In genomic region chr21:46667191-46667734, GRCh38 we compare ENCODE assay signal across 8 cellular contexts. TPM values are rescaled to one million over a fixed set of nuclear protein-coding genes. Genes with fewer than 3 reads are reported as not detected.
DNase-seq lines count a peak whose midpoint lies in the region; ATAC-seq, FAIRE-seq and TF ChIP-seq lines count a peak whose summit lies in the region.

No MANE protein-coding gene starts in this region.

- peaks cover 31 to 43% of the 10 kb centered on the region in 2 donors for H3K36me3 Mint-ChIP-seq in CD14-positive monocyte

- no peak for FAIRE-seq in HTR-8/SVneo (lab: Jason Lieb, UNC)

- ATAC-seq in heart right ventricle (peak in 6 of 8 donors; percentile 7 to 36 (median 20)), sciatic nerve (peak; percentile 9), HG03521 (IDR thresholded peaks at IDR 0.05; ENCODE audit: unreplicated experiment) (no peak), GM18519 (IDR thresholded peaks at IDR 0.05; ENCODE audit: low FRiP score, unreplicated experiment) (no peak)

- peaks cover 0 to 19% (median 15%) of the 10 kb centered on the region in 9 donors for H3K4me1 ChIP-seq in heart right ventricle

- 3% methylated on average over 47 of the region's 47 CpGs for WGBS in heart right ventricle, 2 donors

- no peak overlapping the region for H3K27ac ChIP-seq in heart right ventricle

- peaks cover 12% of the 10 kb centered on the region for H3K4me1 Mint-ChIP-seq in CD14-positive monocyte

- TF ChIP-seq CTCF in CD14-positive monocyte (IDR thresholded peaks at IDR 0.05): no peak
- TF ChIP-seq CTCF in heart right ventricle (IDR thresholded peaks at IDR 0.05): no peak

- no peaks in the 10 kb centered on the region for H3K9me3 ChIP-seq in heart right ventricle

- intact Hi-C loops in CD14-positive monocyte (cut with micrococcal nuclease) (no loop called here), heart right ventricle (cut with DNase I) (no loop called here), sciatic nerve (cut with DNase I) (no loop called here)

- peak overlapping the region in 1 of 7 donors; percentile 14 for H3K27ac Mint-ChIP-seq in CD14-positive monocyte

- H3K27me3 ChIP-seq in heart right ventricle: peaks cover 5 to 44% (median 25%) of the 10 kb centered on the region in 7 donors

- H3K36me3 ChIP-seq in heart right ventricle: peaks cover 0 to 35% (median 0%) of the 10 kb centered on the region in 9 donors

- no peak for DNase-seq in CD14-positive monocyte (ENCODE audit: low spot score)
- peak; percentile 36 for DNase-seq in HTR-8/SVneo (ENCODE audit: insufficient read length, low spot score)
- peak; percentile 70 for DNase-seq in activated CD8-positive, alpha-beta memory T cell treated with anti-CD3 and anti-CD28 coated beads, Interleukin-2, amount 50 U/mL, for 48 hours
- DNase-seq in heart right ventricle: no peak
- no peak for DNase-seq in sciatic nerve (ENCODE audit: low spot score)
- DNase-seq in anterior cingulate cortex (lab: John Stamatoyannopoulos, UW): no peak

- peak overlapping the region; percentile 64 to 89 for H3K4me3 Mint-ChIP-seq in CD14-positive monocyte

- H3K27me3 Mint-ChIP-seq in CD14-positive monocyte (ENCODE audit: low read depth in 3 of 3): peaks cover 30 to 49% (median 38%) of the 10 kb centered on the region in 3 donors

- H3K9me3 Mint-ChIP-seq in CD14-positive monocyte: peaks cover 0 to 4% (median 2%) of the 10 kb centered on the region in 7 donors

- H3K4me3 ChIP-seq in heart right ventricle: peak overlapping the region; percentile 19 to 65 (median 49)

RNA-seq across cellular contexts. Expression of gene PRMT2, which starts 31.8 kb away (rescaled TPM):
- polyA plus RNA-seq in CD14-positive monocyte: 10 to 100 TPM; 71.5 to 77.2 TPM
- total RNA-seq in heart right ventricle: 10 to 100 TPM; 40.3 to 70.1 (median 56.9) TPM
- polyA plus RNA-seq in heart right ventricle: 10 to 100 TPM; 31.2 to 51.6 TPM
- 178 TPM for total RNA-seq in sciatic nerve

Comparison
In these comparisons a context has a peak if more than half of its experiments do, and no peak if none do; other contexts are left out.
1. DNase-seq: peak in HTR-8/SVneo (single experiment) and activated CD8-positive, alpha-beta memory T cell treated with anti-CD3 and anti-CD28 coated beads, Interleukin-2, amount 50 U/mL, for 48 hours (single experiment); none in CD14-positive monocyte (single experiment), heart right ventricle (0 of 2), sciatic nerve (single experiment) and anterior cingulate cortex (0 of 58).
2. ATAC-seq: peak in heart right ventricle (6 of 8) and sciatic nerve (single experiment); none in HG03521 (single experiment) and GM18519 (single experiment).